1 cellular context compared by ENCODE assay signal in the genomic region with DNA sequence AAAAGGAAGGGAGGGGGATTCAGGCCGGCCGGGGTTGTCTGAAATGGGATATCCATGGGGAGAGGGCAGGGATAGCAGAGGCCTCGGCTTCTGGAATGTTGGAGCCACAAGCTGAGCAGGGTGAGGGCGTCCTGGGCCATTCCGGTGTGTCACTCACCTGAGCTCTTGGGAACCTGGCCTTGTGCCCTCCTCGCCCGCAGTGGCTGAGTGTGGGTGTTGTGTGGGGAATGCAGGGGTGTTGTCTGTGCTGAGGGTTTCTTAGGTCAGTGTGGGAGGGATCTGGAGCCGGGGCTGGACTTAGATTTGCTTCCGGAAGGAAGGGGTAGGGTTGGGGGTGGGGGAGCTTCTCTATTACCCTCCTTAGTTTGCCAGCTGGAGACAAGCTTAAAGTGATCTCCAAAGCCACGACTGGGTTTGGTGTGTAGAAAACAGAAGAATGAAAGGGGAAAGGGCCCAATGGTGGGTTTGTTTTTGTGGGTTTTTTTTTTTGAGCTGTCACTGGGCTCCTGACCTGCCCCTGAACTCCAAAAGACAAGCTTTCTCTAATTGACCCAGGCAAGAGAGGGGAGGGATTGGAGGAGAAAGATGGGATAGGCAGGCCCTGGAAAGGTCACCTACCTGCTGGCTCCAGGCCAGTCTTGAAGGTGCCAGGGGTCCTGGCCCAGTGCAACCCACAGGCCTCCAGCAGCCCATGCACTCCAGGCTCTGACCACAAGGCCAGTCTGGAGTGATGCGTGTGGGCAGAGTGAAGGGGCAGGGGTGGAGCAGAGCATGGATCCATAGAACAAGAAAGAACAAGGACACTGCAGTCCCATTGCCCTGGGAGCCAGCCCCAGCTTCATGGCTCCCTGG.
TF ChIP-seq lines count a peak whose summit lies in the region.

Gene SULT1A2 (minus strand): TSS at position 211 of the 852 bp plus-strand sequence. CDS start 1,120 bp downstream, outside the sequence.

TF ChIP-seq in HCT116, 20 proteins besides CTCF, POLR2A, EP300 and RAD21 (continued from another document):
- TF ChIP-seq, protein P1, sequence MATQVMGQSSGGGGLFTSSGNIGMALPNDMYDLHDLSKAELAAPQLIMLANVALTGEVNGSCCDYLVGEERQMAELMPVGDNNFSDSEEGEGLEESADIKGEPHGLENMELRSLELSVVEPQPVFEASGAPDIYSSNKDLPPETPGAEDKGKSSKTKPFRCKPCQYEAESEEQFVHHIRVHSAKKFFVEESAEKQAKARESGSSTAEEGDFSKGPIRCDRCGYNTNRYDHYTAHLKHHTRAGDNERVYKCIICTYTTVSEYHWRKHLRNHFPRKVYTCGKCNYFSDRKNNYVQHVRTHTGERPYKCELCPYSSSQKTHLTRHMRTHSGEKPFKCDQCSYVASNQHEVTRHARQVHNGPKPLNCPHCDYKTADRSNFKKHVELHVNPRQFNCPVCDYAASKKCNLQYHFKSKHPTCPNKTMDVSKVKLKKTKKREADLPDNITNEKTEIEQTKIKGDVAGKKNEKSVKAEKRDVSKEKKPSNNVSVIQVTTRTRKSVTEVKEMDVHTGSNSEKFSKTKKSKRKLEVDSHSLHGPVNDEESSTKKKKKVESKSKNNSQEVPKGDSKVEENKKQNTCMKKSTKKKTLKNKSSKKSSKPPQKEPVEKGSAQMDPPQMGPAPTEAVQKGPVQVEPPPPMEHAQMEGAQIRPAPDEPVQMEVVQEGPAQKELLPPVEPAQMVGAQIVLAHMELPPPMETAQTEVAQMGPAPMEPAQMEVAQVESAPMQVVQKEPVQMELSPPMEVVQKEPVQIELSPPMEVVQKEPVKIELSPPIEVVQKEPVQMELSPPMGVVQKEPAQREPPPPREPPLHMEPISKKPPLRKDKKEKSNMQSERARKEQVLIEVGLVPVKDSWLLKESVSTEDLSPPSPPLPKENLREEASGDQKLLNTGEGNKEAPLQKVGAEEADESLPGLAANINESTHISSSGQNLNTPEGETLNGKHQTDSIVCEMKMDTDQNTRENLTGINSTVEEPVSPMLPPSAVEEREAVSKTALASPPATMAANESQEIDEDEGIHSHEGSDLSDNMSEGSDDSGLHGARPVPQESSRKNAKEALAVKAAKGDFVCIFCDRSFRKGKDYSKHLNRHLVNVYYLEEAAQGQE (IDR thresholded peaks at IDR 0.05; ENCODE audit: low read depth) = no peak
- TF ChIP-seq YY1 (IDR thresholded peaks at IDR 0.05; ENCODE audit: extremely low read depth, insufficient replicate concordance, low read depth, low read length) (no peak), FOSL1 (IDR thresholded peaks at IDR 0.05; ENCODE audit: low read depth) (no peak), SIN3A (IDR thresholded peaks at IDR 0.05; ENCODE audit: low read depth) (no peak), JUND (IDR thresholded peaks at IDR 0.05) (no peak), TCF7L2 (IDR thresholded peaks at IDR 0.05; ENCODE audit: borderline replicate concordance, extremely low read depth, insufficient read depth, insufficient read length) (no peak)
- TF ChIP-seq, protein P2, sequence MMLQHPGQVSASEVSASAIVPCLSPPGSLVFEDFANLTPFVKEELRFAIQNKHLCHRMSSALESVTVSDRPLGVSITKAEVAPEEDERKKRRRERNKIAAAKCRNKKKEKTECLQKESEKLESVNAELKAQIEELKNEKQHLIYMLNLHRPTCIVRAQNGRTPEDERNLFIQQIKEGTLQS (IDR thresholded peaks at IDR 0.05) = no peak
